In the genomic region with DNA sequence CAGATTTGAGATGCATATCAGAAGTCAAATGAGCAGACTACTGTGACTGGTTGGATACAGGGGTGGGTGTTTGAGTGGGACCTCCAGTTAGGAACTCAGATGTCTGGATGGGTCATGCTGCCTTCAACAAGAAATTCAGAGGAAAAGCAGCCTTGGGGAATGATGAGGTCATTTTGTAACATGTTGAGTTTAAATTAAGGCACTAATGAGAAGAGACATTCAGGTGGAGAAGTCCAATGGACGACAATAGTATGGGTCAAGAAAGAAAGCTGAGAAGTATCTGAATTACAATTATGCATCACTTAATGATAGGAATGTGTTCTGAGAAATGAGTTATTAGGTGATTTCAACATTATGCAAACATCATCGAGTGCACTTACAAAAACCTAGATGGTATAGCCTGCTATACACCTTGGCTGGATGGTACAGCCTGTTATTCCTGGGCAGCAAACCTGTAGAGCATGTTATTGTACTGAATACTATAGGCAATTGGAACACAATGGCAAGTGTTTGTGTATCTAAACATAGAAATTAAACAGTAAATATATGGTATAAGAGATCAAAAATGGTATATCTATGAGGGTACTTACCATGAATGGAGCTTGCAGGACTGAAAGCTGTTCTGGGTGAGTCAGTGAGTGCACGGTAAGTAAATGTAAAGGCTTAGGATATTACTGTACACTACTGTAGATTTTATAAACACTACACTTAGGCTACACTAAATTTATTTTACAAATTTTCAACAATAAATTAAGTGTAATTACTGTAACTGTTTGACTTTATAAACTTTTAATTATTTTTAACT, we compare ENCODE assay signal across 21 cellular contexts.
DNase-seq lines count a peak whose midpoint lies in the region; ATAC-seq and TF ChIP-seq lines count a peak whose summit lies in the region.
"Had no signal": no experiment of that assay in that cellular context is flagged by ENCODE, and none has a peak within 500 bp of the region (broad histone marks: within the 10 kb centered on the region; RNA-seq: fewer than 3 reads in every experiment).

No MANE protein-coding gene starts in this region.

- no peak overlapping the region for H4K8ac ChIP-seq in mesendoderm (ENCODE audit: low read depth, low read length)

- no peaks in the 10 kb centered on the region for H3K27me3 Mint-ChIP-seq in activated T-cell treated with anti-CD3 and anti-CD28 coated beads, Interleukin-2, amount 50 U/mL, for 72 hours (ENCODE audit: low read depth)
- H3K27me3 Mint-ChIP-seq: brain; naive B cell; stimulated activated naive CD8-positive, alpha-beta T cell treated with anti-CD3 and anti-CD28 coated beads, Interleukin-15, Interleukin-2, amounts not matched to agents 100 ng/mL and 50 ng/mL, for 24 hours had no signal

- H4K5ac ChIP-seq in mesendoderm (ENCODE audit: low read length): no peak overlapping the region

- no peak overlapping the region for H3K4me3 ChIP-seq in SJSA1
- H3K4me3 ChIP-seq in mesendoderm (ENCODE audit: low read length): no peak overlapping the region
- H3K4me3 ChIP-seq in uterus: no peak overlapping the region

- no peak overlapping the region for H3K23ac ChIP-seq in mesendoderm (ENCODE audit: low read length)

- no peak for TF ChIP-seq POLR2A in uterus (IDR thresholded peaks at IDR 0.05)

- H3K18ac ChIP-seq in mesendoderm (ENCODE audit: low read length): peak overlapping the region; percentile 22

- no peak overlapping the region for H3K4ac ChIP-seq in mesendoderm (ENCODE audit: low read depth, low read length)

- no peaks in the 10 kb centered on the region for H3K27me3 ChIP-seq in SJSA1 (replicated peaks)
- no peaks in the 10 kb centered on the region for H3K27me3 ChIP-seq in mesendoderm (ENCODE audit: insufficient read depth, low read length, poor library complexity)
- H3K27me3 ChIP-seq in uterus: no peaks in the 10 kb centered on the region

- no peaks in the 10 kb centered on the region for H3K79me1 ChIP-seq in mesendoderm (ENCODE audit: low read length)

- H2BK120ac ChIP-seq in mesendoderm (ENCODE audit: low read depth, low read length): no peak overlapping the region

- H3K27ac ChIP-seq in SJSA1 (0 out of 2 replicates have a peak overlapping the region, but pooled peaks have one; percentile 1), mesendoderm (ENCODE audit: low read depth, low read length) (no peak overlapping the region), uterus (peak overlapping the region; percentile 66 to 89)
- H3K27ac ChIP-seq: 22Rv1 had no signal

- DNase-seq in NCI-H2081 (lab: John Stamatoyannopoulos, UW) (peak; percentile 1 to 44), NCI-H2081 treated with DMSO at 0.1 percent for 48 hours (lab: John Stamatoyannopoulos, UW) (no peak), SJSA1 (ENCODE audit: low read depth in 1 of 2, low spot score in 2 of 2) (no peak), mesendoderm (no peak), uterus (no peak), hypothalamus (lab: John Stamatoyannopoulos, UW) (no peak), NCI-H2227 treated with DMSO at 0.1 percent for 48 hours (lab: John Stamatoyannopoulos, UW) (no peak)
- no peak for DNase-seq in activated T-cell treated with anti-CD3 and anti-CD28 coated beads, Interleukin-2, amount 50 U/mL, for 72 hours
- DNase-seq: activated CD4-positive, alpha-beta T cell treated with anti-CD3 and anti-CD28 coated beads for 1 hour; activated CD8-positive, alpha-beta memory T cell treated with anti-CD3 and anti-CD28 coated beads, Interleukin-2, amount 50 U/mL, for 48 hours; activated naive CD4-positive, alpha-beta T cell treated with Interleukin-2 at 50 U/mL for 16 hours; C1 segment of cervical spinal cord; H7; naive B cell; NCI-H2107; NK-92 treated with Interleukin-12 subunit alpha and Interleukin-12 subunit beta, amount 100 ng/mL, for 24 hours had no signal

- H3K9me3 ChIP-seq in SJSA1 (replicated peaks) (no peaks in the 10 kb centered on the region), uterus (no peaks in the 10 kb centered on the region)

- no peak overlapping the region for H3K56ac ChIP-seq in mesendoderm (ENCODE audit: low read length)

- H3K4me1 Mint-ChIP-seq in activated T-cell treated with anti-CD3 and anti-CD28 coated beads, Interleukin-2, amount 50 U/mL, for 72 hours (ENCODE audit: low read depth): peaks cover 1% of the 10 kb centered on the region

- H3K4me2 ChIP-seq in mesendoderm (ENCODE audit: low read length): no peak overlapping the region

- H3K9ac ChIP-seq in mesendoderm (ENCODE audit: low read length): no peak overlapping the region

- H3K79me2 ChIP-seq in mesendoderm (ENCODE audit: control insufficient read depth, insufficient read depth, low read length): no peaks in the 10 kb centered on the region

- no peak overlapping the region for H3K4me3 Mint-ChIP-seq in activated T-cell treated with anti-CD3 and anti-CD28 coated beads, Interleukin-2, amount 50 U/mL, for 72 hours
- H3K4me3 Mint-ChIP-seq: brain; naive B cell; stimulated activated naive CD8-positive, alpha-beta T cell treated with anti-CD3 and anti-CD28 coated beads, Interleukin-15, Interleukin-2, amounts not matched to agents 100 ng/mL and 50 ng/mL, for 24 hours had no signal

- no CpG with 5 or more reads among the region's 3 CpGs for WGBS in mesendoderm (ENCODE audit: extremely low coverage, insufficient coverage, low lambda C conversion rate)

- no peaks in the 10 kb centered on the region for H3K9me3 Mint-ChIP-seq in activated T-cell treated with anti-CD3 and anti-CD28 coated beads, Interleukin-2, amount 50 U/mL, for 72 hours
- H3K9me3 Mint-ChIP-seq: naive B cell; stimulated activated naive CD8-positive, alpha-beta T cell treated with anti-CD3 and anti-CD28 coated beads, Interleukin-15, Interleukin-2, amounts not matched to agents 100 ng/mL and 50 ng/mL, for 24 hours had no signal

- H3K36me3 Mint-ChIP-seq in activated T-cell treated with anti-CD3 and anti-CD28 coated beads, Interleukin-2, amount 50 U/mL, for 72 hours (ENCODE audit: insufficient read depth in 2 of 2): no peaks in the 10 kb centered on the region
- H3K36me3 Mint-ChIP-seq: brain, naive B cell had no signal

- H3K4me1 ChIP-seq in SJSA1 (replicated peaks) (peaks cover 53% of the 10 kb centered on the region), mesendoderm (ENCODE audit: control insufficient read depth, low read depth, low read length) (no peaks in the 10 kb centered on the region), uterus (peaks cover 0 to 28% of the 10 kb centered on the region in 2 donors)

- H2BK5ac ChIP-seq in mesendoderm (ENCODE audit: low read length): no peak overlapping the region

- H3K27ac Mint-ChIP-seq in activated T-cell treated with anti-CD3 and anti-CD28 coated beads, Interleukin-2, amount 50 U/mL, for 72 hours: no peak overlapping the region
- H3K27ac Mint-ChIP-seq: stimulated activated naive CD8-positive, alpha-beta T cell treated with anti-CD3 and anti-CD28 coated beads, Interleukin-15, Interleukin-2, amounts not matched to agents 100 ng/mL and 50 ng/mL, for 24 hours had no signal

- H3K36me3 ChIP-seq in SJSA1: no peaks in the 10 kb centered on the region
- no peaks in the 10 kb centered on the region for H3K36me3 ChIP-seq in mesendoderm (ENCODE audit: control insufficient read depth, insufficient read depth, low read length)
- no peaks in the 10 kb centered on the region for H3K36me3 ChIP-seq in uterus

- H2BK15ac ChIP-seq in mesendoderm (replicated peaks; ENCODE audit: low read depth): no peak overlapping the region

- no peak for TF ChIP-seq CTCF in uterus (IDR thresholded peaks at IDR 0.05)

- no peak overlapping the region for H2AK5ac ChIP-seq in mesendoderm (ENCODE audit: low read length)

- intact Hi-C loops in uterus (cut with DNase I; ENCODE audit: low total_unique reads): no loop called here

- ATAC-seq in activated T-cell treated with anti-CD3 and anti-CD28 coated beads, Interleukin-2, amount 50 U/mL, for 72 hours (replicated peaks in 1 of 2): no peak
- ATAC-seq: left lobe of liver, Right ventricle myocardium inferior had no signal

Comparison
In these comparisons a context has a peak if more than half of its experiments do, and no peak if none do; other contexts are left out.
1. DNase-seq: peak in NCI-H2081 (2 of 2); none in NCI-H2081 treated with DMSO at 0.1 percent for 48 hours (single experiment), SJSA1 (0 of 2), mesendoderm (single experiment), uterus (0 of 2), activated T-cell treated with anti-CD3 and anti-CD28 coated beads, Interleukin-2, amount 50 U/mL, for 72 hours (0 of 2), hypothalamus (0 of 51) and NCI-H2227 treated with DMSO at 0.1 percent for 48 hours (single experiment).